Comparison of ENCODE assay signal across 12 cellular contexts in genomic region chr18:58800582-58800981, GRCh38.
DNase-seq lines count a peak whose midpoint lies in the region; ATAC-seq and TF ChIP-seq lines count a peak whose summit lies in the region.
"Had no signal": no experiment of that assay in that cellular context is flagged by ENCODE, and none has a peak within 500 bp of the region (broad histone marks: within the 10 kb centered on the region; RNA-seq: fewer than 3 reads in every experiment).

No MANE protein-coding gene starts in this region.

- CTCF ChIA-PET in activated B cell treated with CpG ODN at 0.5 μM for 24 hours (lab: Charles Lee): no interaction called here
- CTCF ChIA-PET in activated naive CD4-positive, alpha-beta T cell treated with anti-CD3 and anti-CD28 coated beads for 36 hours (lab: Charles Lee): no interaction called here

- no peak for DNase-seq in activated B cell treated with CpG ODN at 0.5 μM for 24 hours
- no peak for DNase-seq in stimulated activated naive CD4-positive, alpha-beta T cell treated with Interleukin-2 at 50 U/mL for 16 hours (lab: John Stamatoyannopoulos, UW)
- no peak for DNase-seq in NCI-H1048 (lab: John Stamatoyannopoulos, UW)
- no peak for DNase-seq in activated naive CD4-positive, alpha-beta T cell treated with anti-CD3 and anti-CD28 coated beads for 36 hours
- no peak for DNase-seq in dedifferentiated amniotic fluid mesenchymal stem cell (ENCODE audit: extremely low spot score)
- DNase-seq: NCI-H2107; sigmoid colon; stimulated activated CD8-positive, alpha-beta memory T cell treated with anti-CD3 and anti-CD28 coated beads, Interleukin-4, amount 100 ng/mL, for 48 hours; T-helper 2 cell had no signal

- ATAC-seq in GM18499 (IDR thresholded peaks at IDR 0.05; ENCODE audit: insufficient read depth, unreplicated experiment) (peak; percentile 83), GM21381 (IDR thresholded peaks at IDR 0.05; ENCODE audit: unreplicated experiment) (peak; percentile 90), HG03103 (IDR thresholded peaks at IDR 0.05; ENCODE audit: low read depth, unreplicated experiment) (peak; percentile 93), activated B cell treated with CpG ODN at 0.5 μM for 24 hours (ENCODE audit: low read depth) (peak; percentile 75)

- TF ChIP-seq CTCF in activated B cell treated with CpG ODN at 0.5 μM for 24 hours (IDR thresholded peaks at IDR 0.05): no peak

- H3K27ac Mint-ChIP-seq in activated B cell treated with CpG ODN at 0.5 μM for 24 hours: peak overlapping the region; percentile 16
- H3K27ac Mint-ChIP-seq in activated naive CD4-positive, alpha-beta T cell treated with anti-CD3 and anti-CD28 coated beads for 36 hours: no peak overlapping the region

- intact Hi-C loops in activated B cell treated with CpG ODN at 0.5 μM for 24 hours (cut with micrococcal nuclease): no loop called here
- intact Hi-C loops in activated naive CD4-positive, alpha-beta T cell treated with anti-CD3 and anti-CD28 coated beads for 36 hours (cut with micrococcal nuclease): no loop called here

- peak overlapping the region; percentile 24 for H3K4me3 Mint-ChIP-seq in activated B cell treated with CpG ODN at 0.5 μM for 24 hours
- H3K4me3 Mint-ChIP-seq in activated naive CD4-positive, alpha-beta T cell treated with anti-CD3 and anti-CD28 coated beads for 36 hours: no peak overlapping the region

- H3K4me1 Mint-ChIP-seq in activated B cell treated with CpG ODN at 0.5 μM for 24 hours: peaks cover 5% of the 10 kb centered on the region
- no peaks in the 10 kb centered on the region for H3K4me1 Mint-ChIP-seq in activated naive CD4-positive, alpha-beta T cell treated with anti-CD3 and anti-CD28 coated beads for 36 hours (ENCODE audit: low read depth)

- H3K9me3 Mint-ChIP-seq in activated B cell treated with CpG ODN at 0.5 μM for 24 hours: no peaks in the 10 kb centered on the region
- no peaks in the 10 kb centered on the region for H3K9me3 Mint-ChIP-seq in activated naive CD4-positive, alpha-beta T cell treated with anti-CD3 and anti-CD28 coated beads for 36 hours

- POLR2A ChIA-PET in activated B cell treated with CpG ODN at 0.5 μM for 24 hours (lab: Charles Lee): interaction anchor here (0.6 to 0.9 kb wide), 3 partner anchors 10 to 248 kb away, joined by 3 to 5 read pairs (median 3); no protein-coding TSS in a partner anchor

- no peaks in the 10 kb centered on the region for H3K27me3 Mint-ChIP-seq in activated B cell treated with CpG ODN at 0.5 μM for 24 hours
- H3K27me3 Mint-ChIP-seq in activated naive CD4-positive, alpha-beta T cell treated with anti-CD3 and anti-CD28 coated beads for 36 hours (ENCODE audit: low read depth): peaks cover 6% of the 10 kb centered on the region

- H3K36me3 Mint-ChIP-seq in activated B cell treated with CpG ODN at 0.5 μM for 24 hours (ENCODE audit: low read depth): no peaks in the 10 kb centered on the region
- no peaks in the 10 kb centered on the region for H3K36me3 Mint-ChIP-seq in activated naive CD4-positive, alpha-beta T cell treated with anti-CD3 and anti-CD28 coated beads for 36 hours (ENCODE audit: low read depth)
